In genomic region chr19:11729586-11729985, GRCh38 we compare ENCODE assay signal across 32 cellular contexts.
"Had no signal": no experiment of that assay in that cellular context is flagged by ENCODE, and none has a peak within 500 bp of the region (broad histone marks: within the 10 kb centered on the region; RNA-seq: fewer than 3 reads in every experiment).

No MANE protein-coding gene starts in this region.

- DNase-seq: activated CD4-positive, alpha-beta T cell treated with anti-CD3 and anti-CD28 coated beads for 1 hour; activated CD4-positive, alpha-beta T cell treated with anti-CD3 and anti-CD28 coated beads for 48 hours; activated CD4-positive, alpha-beta T cell treated with anti-CD3 and anti-CD28 coated beads, Interleukin-2, amount 50 U/mL, for 4 hours; activated CD4-positive, CD25-positive, alpha-beta regulatory T cell; activated CD8-positive, alpha-beta T cell treated with anti-CD3 and anti-CD28 coated beads for 36 hours; activated effector memory CD4-positive, alpha-beta T cell treated with anti-CD3 and anti-CD28 coated beads, Interleukin-2, amount 50 U/mL, for 16 hours; activated naive CD4-positive, alpha-beta T cell; activated naive CD4-positive, alpha-beta T cell treated with anti-CD3 and anti-CD28 coated beads, Interleukin-2, amount 50 U/mL, for 16 hours; activated naive CD8-positive, alpha-beta T cell treated with anti-CD3 and anti-CD28 coated beads for 36 hours; activated T-cell treated with anti-CD3 and anti-CD28 coated beads, Interleukin-2, amount 50 U/mL, for 1 hour; activated T-cell treated with anti-CD3 and anti-CD28 coated beads, Interleukin-2, amount 50 U/mL, for 72 hours; amniotic stem cell; aorta; brain microvascular endothelial cell; MG63; MV-4-11; NCI-H1092; NCI-H1436 treated with DMSO at 0.1 percent for 48 hours; NCI-H1694 treated with DMSO at 0.1 percent for 48 hours; NCI-H2029; NCI-H510A; NCI-H526; NCI-H748 treated with DMSO at 0.1 percent for 48 hours; NK-92 treated with Interleukin-12 subunit alpha and Interleukin-12 subunit beta, amount 100 ng/mL, for 24 hours; Right ventricle myocardium superior; SW 1271; T-helper 1 cell; T-helper 2 cell; T-helper 9 cell; WERI-Rb-1 had no signal

- ATAC-seq: activated CD8-positive, alpha-beta T cell treated with anti-CD3 and anti-CD28 coated beads for 36 hours; activated T-cell treated with anti-CD3 and anti-CD28 coated beads, Interleukin-2, amount 50 U/mL, for 72 hours; activated T-helper 17 cell treated with anti-CD3 and anti-CD28 coated beads, Interleukin-2, amount 50 U/mL, for 72 hours had no signal

- H3K4me3 ChIP-seq: cardiac muscle cell, MG63 had no signal

- H3K27ac ChIP-seq: brain microvascular endothelial cell, cardiac muscle cell, WERI-Rb-1 had no signal

- H3K36me3 ChIP-seq: WERI-Rb-1 had no signal

- H3K27me3 ChIP-seq: brain microvascular endothelial cell, cardiac muscle cell, MG63 had no signal
